Comparison of ENCODE assay signal across 8 cellular contexts in the genomic region with DNA sequence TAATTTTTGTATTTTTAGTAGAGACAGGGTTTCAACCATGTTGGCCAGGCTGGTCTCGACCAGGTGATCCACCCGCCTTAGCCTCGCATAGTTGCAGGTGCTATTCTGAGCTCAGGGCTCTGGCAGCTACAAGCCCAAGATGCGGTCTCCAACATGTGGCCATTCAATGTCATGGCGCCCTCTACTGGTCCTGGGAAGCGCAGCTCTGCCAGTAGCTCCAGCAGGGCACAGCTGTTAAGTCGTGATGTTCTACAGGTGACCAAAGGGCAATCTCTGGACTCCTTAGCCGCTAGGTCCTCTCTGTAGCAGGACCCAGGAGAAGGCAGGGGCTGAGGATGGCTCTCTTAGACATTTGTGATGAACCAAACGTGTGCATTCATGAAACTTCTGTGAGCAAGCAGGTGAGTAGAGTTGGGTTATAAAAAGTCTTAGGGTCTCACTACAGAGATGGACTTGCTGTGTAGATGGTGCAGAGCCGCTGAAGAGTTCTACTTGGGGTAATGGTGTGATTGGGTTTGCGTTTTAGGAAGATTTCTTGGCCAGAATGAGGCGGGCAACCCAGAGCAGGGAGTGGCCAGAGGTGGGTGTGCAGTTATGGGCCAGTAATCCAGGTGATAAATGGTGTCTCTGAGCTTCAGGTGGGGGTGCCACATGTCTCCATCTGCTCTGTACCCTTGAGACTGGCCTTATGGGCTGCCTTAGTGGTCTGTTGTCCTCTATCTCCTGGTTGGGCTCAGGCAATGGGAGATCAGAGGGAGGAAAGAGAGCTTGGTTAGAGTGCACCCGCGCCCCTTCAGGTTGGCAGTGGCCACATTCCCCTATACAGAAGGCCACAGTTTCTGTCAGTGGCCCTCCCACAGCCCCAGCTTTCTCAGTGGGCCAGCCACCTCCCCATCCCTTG. TPM values are rescaled to one million over a fixed set of nuclear protein-coding genes. Genes with fewer than 3 reads are reported as not detected.
DNase-seq lines count a peak whose midpoint lies in the region; ATAC-seq, FAIRE-seq and TF ChIP-seq lines count a peak whose summit lies in the region.

No MANE protein-coding gene starts in this region.

- H3K4me3 Mint-ChIP-seq in activated T-cell treated with anti-CD3 and anti-CD28 coated beads, Interleukin-2, amount 50 U/mL, for 4 hours: no peak overlapping the region
- H3K4me3 Mint-ChIP-seq in type B pancreatic cell: no peak overlapping the region

- 0 out of 2 replicates have a peak overlapping the region, but pooled peaks have one; percentile 32 for H2AFZ ChIP-seq in PC-3 (ENCODE audit: low read length)

- no peaks in the 10 kb centered on the region for H3K27me3 ChIP-seq in PC-3 (ENCODE audit: low read length)

- DNase-seq in DMS 273 (lab: John Stamatoyannopoulos, UW; ENCODE audit: unreplicated experiment): peak; percentile 86
- peak; percentile 76 for DNase-seq in HTR-8/SVneo (ENCODE audit: insufficient read length, low spot score)
- peak; percentile 87 for DNase-seq in PC-3
- DNase-seq in activated T-cell treated with anti-CD3 and anti-CD28 coated beads, Interleukin-2, amount 50 U/mL, for 4 hours: peak; percentile 37
- peak; percentile 43 for DNase-seq in fibroblast of the conjunctiva (ENCODE audit: low read depth)
- peak; percentile 38 for DNase-seq in omental fat pad (ENCODE audit: low spot score)
- peak; percentile 83 for DNase-seq in type B pancreatic cell (ENCODE audit: extremely low spot score, unreplicated experiment)

- ATAC-seq in GM19463 (IDR thresholded peaks at IDR 0.05; ENCODE audit: unreplicated experiment) (peak; percentile 76), PC-3 (peak; percentile 92), omental fat pad (ENCODE audit: low FRiP score) (peak; percentile 83)
- peak; percentile 66 to 83 for ATAC-seq in activated T-cell treated with anti-CD3 and anti-CD28 coated beads, Interleukin-2, amount 50 U/mL, for 4 hours

- peak; percentile 79 for FAIRE-seq in HTR-8/SVneo (lab: Jason Lieb, UNC)

- H3K27me3 Mint-ChIP-seq in activated T-cell treated with anti-CD3 and anti-CD28 coated beads, Interleukin-2, amount 50 U/mL, for 4 hours (ENCODE audit: low read depth): peaks cover 2% of the 10 kb centered on the region
- H3K27me3 Mint-ChIP-seq in type B pancreatic cell: peaks cover 13% of the 10 kb centered on the region

- H3K27ac Mint-ChIP-seq in type B pancreatic cell: no peak overlapping the region

- CTCF ChIA-PET in PC-3 (lab: Charles Lee): interaction anchor here (0.5 to 2.0 kb wide), 16 partner anchors 14 to 469 kb away, joined by 3 to 22 read pairs (median 4); a partner anchor contains a TSS

- peaks cover 22% of the 10 kb centered on the region for H3K4me1 ChIP-seq in PC-3 (ENCODE audit: insufficient read depth, low read length)

- intact Hi-C loops in PC-3 (cut with micrococcal nuclease): loop anchor here (1.0 kb wide), 1 partner anchor 193 kb away; no protein-coding TSS in a partner anchor

- no peaks in the 10 kb centered on the region for H3K79me2 ChIP-seq in PC-3 (ENCODE audit: low read length)

- no peak overlapping the region for H3K9ac ChIP-seq in PC-3 (ENCODE audit: low read length)

- no peak overlapping the region for H3K4me3 ChIP-seq in PC-3 (ENCODE audit: low read length)

- TF ChIP-seq CTCF in PC-3 (conservative IDR thresholded peaks at IDR 0.05; ENCODE audit: low read depth, low read length) (peak; percentile 92), omental fat pad (IDR thresholded peaks at IDR 0.05) (no peak), type B pancreatic cell (conservative IDR thresholded peaks at IDR 0.05) (peak; percentile 89)

- peak overlapping the region; percentile 14; the same call in 1 of the 2 replicates for H3K27ac ChIP-seq in PC-3 (ENCODE audit: low read length)

- H3K36me3 ChIP-seq in PC-3 (ENCODE audit: low read depth, low read length): no peaks in the 10 kb centered on the region

- no peaks in the 10 kb centered on the region for H3K4me1 Mint-ChIP-seq in activated T-cell treated with anti-CD3 and anti-CD28 coated beads, Interleukin-2, amount 50 U/mL, for 4 hours (ENCODE audit: low read depth)
- peaks cover 4% of the 10 kb centered on the region for H3K4me1 Mint-ChIP-seq in type B pancreatic cell (ENCODE audit: unreplicated experiment)

- no peaks in the 10 kb centered on the region for H4K20me1 ChIP-seq in PC-3 (ENCODE audit: low read length)

- no peaks in the 10 kb centered on the region for H3F3A ChIP-seq in PC-3 (ENCODE audit: low read length, unreplicated experiment)

- 0 out of 2 replicates have a peak overlapping the region, but pooled peaks have one; percentile 24 for H3K4me2 ChIP-seq in PC-3 (ENCODE audit: low read length)

- 0 out of 2 replicates have a peak, but pooled peaks cover 6% of the 10 kb centered on the region for H3K9me3 ChIP-seq in PC-3 (ENCODE audit: low read length)

- H3K9me2 ChIP-seq in PC-3 (replicated peaks; ENCODE audit: low read length): no peaks in the 10 kb centered on the region

- no peaks in the 10 kb centered on the region for H3K36me3 Mint-ChIP-seq in activated T-cell treated with anti-CD3 and anti-CD28 coated beads, Interleukin-2, amount 50 U/mL, for 4 hours (ENCODE audit: insufficient read depth)
- H3K36me3 Mint-ChIP-seq in type B pancreatic cell: no peaks in the 10 kb centered on the region

- POLR2A ChIA-PET in PC-3 (lab: Charles Lee; ENCODE audit: unreplicated experiment): interaction anchor here (0.6 kb wide), 2 partner anchors 11 to 298 kb away, joined by 3 to 4 read pairs; no protein-coding TSS in a partner anchor

- BruUV-seq in PC-3 (replicated peaks; lab: Mats Ljungman, UMichigan): no TSS peak

- peaks cover 4% of the 10 kb centered on the region for H3K9me3 Mint-ChIP-seq in activated T-cell treated with anti-CD3 and anti-CD28 coated beads, Interleukin-2, amount 50 U/mL, for 4 hours
- no peaks in the 10 kb centered on the region for H3K9me3 Mint-ChIP-seq in type B pancreatic cell

RNA-seq across cellular contexts. Expression of a gene that starts 31.0 kb away (rescaled TPM):
- total RNA-seq in PC-3 (2014; rRNA removed) (1.6 and 2.6 TPM in 2 replicates), omental fat pad (not detected), type B pancreatic cell (ENCODE audit: low replicate concordance) (not detected in 2 replicates)
- total RNA-seq in activated T-cell treated with anti-CD3 and anti-CD28 coated beads, Interleukin-2, amount 50 U/mL, for 4 hours: not detected

RNA-seq across cellular contexts. Expression of a gene that starts 35.8 kb away (rescaled TPM):
- total RNA-seq in PC-3 (2014; rRNA removed) (0.62 TPM in 1 of 2 replicates, not detected in the other), omental fat pad (not detected), type B pancreatic cell (ENCODE audit: low replicate concordance) (not detected in 2 replicates)
- total RNA-seq in activated T-cell treated with anti-CD3 and anti-CD28 coated beads, Interleukin-2, amount 50 U/mL, for 4 hours: not detected

Comparison
In these comparisons a context has a peak if more than half of its experiments do, and no peak if none do; other contexts are left out.
1. DNase-seq: peak in every context shown above with its lines; median percentile 87 in PC-3; 86 in DMS 273; 83 in type B pancreatic cell; 76 in HTR-8/SVneo; 43 in fibroblast of the conjunctiva; 38 in omental fat pad; 37 in activated T-cell treated with anti-CD3 and anti-CD28 coated beads, Interleukin-2, amount 50 U/mL, for 4 hours.
2. CTCF ChIP-seq: peak in PC-3 (single experiment) and type B pancreatic cell (single experiment); none in omental fat pad (0 of 3).
3. Peak in every context shown above with its lines, with median percentiles within 50 percentile points of each other: ATAC-seq.